ENCODE assay signal across 8 cellular contexts in genomic region chr10:31929260-31929985, GRCh38. TPM values are rescaled to one million over a fixed set of nuclear protein-coding genes. Genes with fewer than 3 reads are reported as not detected.
DNase-seq lines count a peak whose midpoint lies in the region; ATAC-seq and TF ChIP-seq lines count a peak whose summit lies in the region.

No MANE protein-coding gene starts in this region.

- H3K36me3 Mint-ChIP-seq in activated naive CD4-positive, alpha-beta T cell treated with anti-CD3 and anti-CD28 coated beads, Interleukin-2, amount 10 ng/mL, durations not matched to agents 7 days and 5 days: no peaks in the 10 kb centered on the region
- no peaks in the 10 kb centered on the region for H3K36me3 Mint-ChIP-seq in natural killer cell treated with Interleukin-12 subunit alpha and Interleukin-12 subunit beta and Interleukin-15 and Interleukin-18, amount 100 ng/mL, for 72 hours

- peak; percentile 74 for DNase-seq in activated effector memory CD4-positive, alpha-beta T cell treated with anti-CD3 and anti-CD28 coated beads, Interleukin-2, amount 50 U/mL, for 16 hours
- no peak for DNase-seq in activated effector memory CD4-positive, alpha-beta T cell treated with Interleukin-2 at 50 U/mL for 16 hours
- DNase-seq in NCI-H748 treated with DMSO at 0.1 percent for 48 hours (lab: John Stamatoyannopoulos, UW) (peak; percentile 6), foreskin keratinocyte (peak in 1 of 2 donors; percentile 40), SIG-M5 treated with dmso at 0.1 percent for 504 hours (lab: John Stamatoyannopoulos, UW; ENCODE audit: unreplicated experiment) (no peak)
- DNase-seq in activated naive CD4-positive, alpha-beta T cell treated with anti-CD3 and anti-CD28 coated beads, Interleukin-2, amount 10 ng/mL, durations not matched to agents 7 days and 5 days: peak; percentile 34
- no peak for DNase-seq in natural killer cell treated with Interleukin-12 subunit alpha and Interleukin-12 subunit beta and Interleukin-15 and Interleukin-18, amount 100 ng/mL, for 72 hours (ENCODE audit: low spot score)

- peak overlapping the region; percentile 80 for H3K4me3 Mint-ChIP-seq in activated naive CD4-positive, alpha-beta T cell treated with anti-CD3 and anti-CD28 coated beads, Interleukin-2, amount 10 ng/mL, durations not matched to agents 7 days and 5 days
- peak overlapping the region; percentile 86 for H3K4me3 Mint-ChIP-seq in natural killer cell treated with Interleukin-12 subunit alpha and Interleukin-12 subunit beta and Interleukin-15 and Interleukin-18, amount 100 ng/mL, for 72 hours

- TF ChIP-seq CTCF in foreskin keratinocyte (conservative IDR thresholded peaks at IDR 0.05): no peak

- H3K9me3 Mint-ChIP-seq in activated naive CD4-positive, alpha-beta T cell treated with anti-CD3 and anti-CD28 coated beads, Interleukin-2, amount 10 ng/mL, durations not matched to agents 7 days and 5 days: no peaks in the 10 kb centered on the region
- H3K9me3 Mint-ChIP-seq in natural killer cell treated with Interleukin-12 subunit alpha and Interleukin-12 subunit beta and Interleukin-15 and Interleukin-18, amount 100 ng/mL, for 72 hours: no peaks in the 10 kb centered on the region

- H3K4me1 ChIP-seq in foreskin keratinocyte: peaks cover 30% of the 10 kb centered on the region

- H3K27ac Mint-ChIP-seq in activated naive CD4-positive, alpha-beta T cell treated with anti-CD3 and anti-CD28 coated beads, Interleukin-2, amount 10 ng/mL, durations not matched to agents 7 days and 5 days: peak overlapping the region; percentile 69
- H3K27ac Mint-ChIP-seq in natural killer cell treated with Interleukin-12 subunit alpha and Interleukin-12 subunit beta and Interleukin-15 and Interleukin-18, amount 100 ng/mL, for 72 hours: peak overlapping the region; percentile 11 to 36

- CTCF ChIA-PET in activated naive CD4-positive, alpha-beta T cell treated with anti-CD3 and anti-CD28 coated beads, Interleukin-2, amount 10 ng/mL, durations not matched to agents 7 days and 5 days (lab: Charles Lee): interaction anchor here (0.9 to 4.2 kb wide), 6 partner anchors 8 to 83 kb away, joined by 3 to 17 read pairs (median 4); no protein-coding TSS in a partner anchor

- no peaks in the 10 kb centered on the region for H3K27me3 Mint-ChIP-seq in activated naive CD4-positive, alpha-beta T cell treated with anti-CD3 and anti-CD28 coated beads, Interleukin-2, amount 10 ng/mL, durations not matched to agents 7 days and 5 days
- peaks cover 0 to 8% of the 10 kb centered on the region in 2 donors for H3K27me3 Mint-ChIP-seq in natural killer cell treated with Interleukin-12 subunit alpha and Interleukin-12 subunit beta and Interleukin-15 and Interleukin-18, amount 100 ng/mL, for 72 hours

- no peaks in the 10 kb centered on the region for H3K27me3 ChIP-seq in foreskin keratinocyte

- peak overlapping the region; percentile 92 for H3K27ac ChIP-seq in foreskin keratinocyte

- H3K4me1 Mint-ChIP-seq in activated naive CD4-positive, alpha-beta T cell treated with anti-CD3 and anti-CD28 coated beads, Interleukin-2, amount 10 ng/mL, durations not matched to agents 7 days and 5 days: peaks cover 44% of the 10 kb centered on the region
- peaks cover 31 to 51% of the 10 kb centered on the region in 2 donors for H3K4me1 Mint-ChIP-seq in natural killer cell treated with Interleukin-12 subunit alpha and Interleukin-12 subunit beta and Interleukin-15 and Interleukin-18, amount 100 ng/mL, for 72 hours (ENCODE audit: low read depth in 2 of 2)

- ATAC-seq in HG02970 (IDR thresholded peaks at IDR 0.05; ENCODE audit: low FRiP score, unreplicated experiment) (peak; percentile 0), foreskin keratinocyte (peak; percentile 13)
- peak in 1 of 2 donors; percentile 2 for ATAC-seq in natural killer cell treated with Interleukin-12 subunit alpha and Interleukin-12 subunit beta and Interleukin-15 and Interleukin-18, amount 100 ng/mL, for 72 hours

RNA-seq across cellular contexts. Expression of gene ARHGAP12, which starts 0.8 kb away (rescaled TPM):
- total RNA-seq in foreskin keratinocyte: 25.9 and 28.0 TPM in 2 replicates
- 10.6 and 11.7 TPM in 2 replicates for polyA plus RNA-seq in foreskin keratinocyte
- total RNA-seq in natural killer cell treated with Interleukin-12 subunit alpha and Interleukin-12 subunit beta and Interleukin-15 and Interleukin-18, amount 100 ng/mL, for 72 hours: 1 to 10 TPM; 4.5 to 5.3 TPM

Comparison
In these comparisons a context has a peak if more than half of its experiments do, and no peak if none do; other contexts are left out.
1. DNase-seq: peak in activated effector memory CD4-positive, alpha-beta T cell treated with anti-CD3 and anti-CD28 coated beads, Interleukin-2, amount 50 U/mL, for 16 hours (single experiment), NCI-H748 treated with DMSO at 0.1 percent for 48 hours (single experiment) and activated naive CD4-positive, alpha-beta T cell treated with anti-CD3 and anti-CD28 coated beads, Interleukin-2, amount 10 ng/mL, durations not matched to agents 7 days and 5 days (single experiment); none in activated effector memory CD4-positive, alpha-beta T cell treated with Interleukin-2 at 50 U/mL for 16 hours (single experiment), natural killer cell treated with Interleukin-12 subunit alpha and Interleukin-12 subunit beta and Interleukin-15 and Interleukin-18, amount 100 ng/mL, for 72 hours (single experiment) and SIG-M5 treated with dmso at 0.1 percent for 504 hours (single experiment).